8 cellular contexts compared by ENCODE assay signal in the genomic region with DNA sequence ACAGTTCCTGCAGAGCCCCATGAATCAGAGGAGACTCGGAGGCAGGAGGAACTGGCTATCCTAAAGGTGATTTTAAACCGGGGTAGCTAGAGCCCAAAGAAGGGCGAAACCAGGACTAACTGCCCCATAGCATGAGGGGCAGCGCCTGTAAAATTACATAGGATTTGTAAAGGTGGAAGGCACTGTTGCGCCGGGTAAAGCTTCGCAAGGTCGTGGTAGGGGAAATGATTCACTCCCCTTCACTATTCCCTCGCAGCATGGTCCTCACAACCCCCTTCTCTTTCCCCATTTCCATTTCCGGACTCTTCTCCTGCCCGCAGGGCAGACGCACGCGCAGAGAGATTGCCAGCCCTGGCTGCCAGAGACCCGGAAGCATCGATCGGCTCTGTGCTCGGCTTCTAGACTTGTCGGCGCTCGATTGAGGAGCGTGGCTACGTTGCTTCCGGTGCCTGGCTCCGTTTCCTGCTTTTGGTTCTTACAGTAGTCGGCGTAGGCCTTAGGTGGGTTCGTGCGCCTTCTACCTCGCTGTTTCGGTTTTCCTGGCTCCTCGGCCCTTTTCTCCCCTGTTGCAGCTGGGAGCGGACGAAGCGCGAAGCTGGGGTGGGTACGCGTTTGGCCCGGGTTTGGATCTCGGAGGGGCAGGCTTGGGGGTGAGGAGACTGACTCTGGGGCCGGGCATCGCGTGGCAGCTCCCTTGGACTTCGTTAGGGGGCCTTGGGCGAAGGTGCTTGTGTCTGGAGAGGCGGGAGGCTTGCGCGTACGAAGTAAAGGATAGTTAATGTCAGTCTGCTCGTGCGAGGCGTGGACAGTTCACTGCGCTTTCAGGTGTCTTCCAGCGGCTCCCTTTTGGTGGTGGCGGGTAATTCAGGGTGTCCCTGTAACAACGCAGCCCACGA. TPM values are rescaled to one million over a fixed set of nuclear protein-coding genes. Genes with fewer than 3 reads are reported as not detected.
DNase-seq lines count a peak whose midpoint lies in the region; ATAC-seq, FAIRE-seq and TF ChIP-seq lines count a peak whose summit lies in the region.

SNRPB2 (plus strand) TSS at position 462 of the 896 bp plus-strand sequence. CDS start 1,677 bp downstream, outside the sequence.

- no peak for TF ChIP-seq CTCF in D721Med (IDR thresholded peaks at IDR 0.05; ENCODE audit: insufficient read depth, missing control alignments)
- no peak for TF ChIP-seq CTCF in OCI-LY7 (conservative IDR thresholded peaks at IDR 0.05; ENCODE audit: low read length)
- no peak for TF ChIP-seq CTCF in epithelial cell of esophagus (IDR thresholded peaks at IDR 0.05; ENCODE audit: insufficient read depth, low read depth, low read length, missing control alignments)

- H3K27ac ChIP-seq in OCI-LY7 (ENCODE audit: low read depth, low read length, poor library complexity, severe bottlenecking), result peak within 1 kb of the TSS; percentile 46

- CTCF ChIA-PET in OCI-LY7 (lab: Charles Lee; ENCODE audit: unreplicated experiment), result no interaction called here

- H3K4me1 ChIP-seq in OCI-LY7 (ENCODE audit: insufficient read depth, low read length, poor library complexity, severe bottlenecking), result peaks cover 16% of the 10 kb centered on the region
- peaks cover 26% of the 10 kb centered on the region for H3K4me1 ChIP-seq in mononuclear cell (ENCODE audit: insufficient read depth, low read length)

- ATAC-seq in GM21526 (IDR thresholded peaks at IDR 0.05; ENCODE audit: low FRiP score, unreplicated experiment), result peak; percentile 98

- peak within 1 kb of the TSS; percentile 99 for H2AFZ ChIP-seq in OCI-LY7 (ENCODE audit: low read length)

- POLR2A ChIA-PET in OCI-LY7 (lab: Charles Lee), result interaction anchor here (1.1 to 4.2 kb wide), 2 partner anchors 9 to 18 kb away, joined by 3 to 82 read pairs; no protein-coding TSS in a partner anchor

- intact Hi-C loops in OCI-LY7 (cut with micrococcal nuclease; ENCODE audit: unreplicated experiment), result loop anchor here (2.0 kb wide), 1 partner anchor 17 kb away; no protein-coding TSS in a partner anchor

- peak; percentile 28 for DNase-seq in D721Med (ENCODE audit: insufficient read length, low spot score)
- peak; percentile 72 for DNase-seq in HuH-7.5 (ENCODE audit: low spot score)
- peak; percentile 97 for DNase-seq in OCI-LY7 (ENCODE audit: low spot score)
- DNase-seq in activated T-cell treated with anti-CD3 and anti-CD28 coated beads for 24 hours (ENCODE audit: low read depth), result peak; percentile 89
- DNase-seq in epithelial cell of esophagus (ENCODE audit: low read depth), result peak; percentile 96
- peak; percentile 60 to 82 for DNase-seq in stimulated activated CD8-positive, alpha-beta memory T cell treated with anti-CD3 and anti-CD28 coated beads, Interleukin-4, amount 100 ng/mL, for 1 hour (ENCODE audit: low read depth in 2 of 2, low spot score in 1 of 2)

- TSS peak; percentile 71 for BruUV-seq in OCI-LY7 (replicated peaks; lab: Mats Ljungman, UMichigan)

- H3K9me3 ChIP-seq in OCI-LY7 (ENCODE audit: low read length) (peaks cover 10% of the 10 kb centered on the region; the same call in 1 of the 2 replicates), mononuclear cell (ENCODE audit: low read depth, low read length) (no peaks in the 10 kb centered on the region)

- H3K9me2 ChIP-seq in OCI-LY7 (ENCODE audit: insufficient read depth, low read length), result no peaks in the 10 kb centered on the region

- no peak for FAIRE-seq in D721Med (lab: Jason Lieb, UNC)

- H3K4me3 ChIP-seq in OCI-LY7 (ENCODE audit: low read depth, low read length, poor library complexity, severe bottlenecking) (peak within 1 kb of the TSS; percentile 95), epithelial cell of esophagus (ENCODE audit: low read length) (peak within 1 kb of the TSS; percentile 99), mononuclear cell (ENCODE audit: low read length) (peak within 1 kb of the TSS; percentile 92)

- peaks cover 41% of the 10 kb centered on the region for H3K36me3 ChIP-seq in OCI-LY7 (ENCODE audit: insufficient read depth, low read length)

- H3K4me2 ChIP-seq in OCI-LY7 (ENCODE audit: low read length), result peak within 1 kb of the TSS; percentile 89

- peaks cover 11% of the 10 kb centered on the region; the same call in 1 of the 2 replicates for H4K20me1 ChIP-seq in OCI-LY7 (ENCODE audit: insufficient read depth, low read length)

- H3K27me3 ChIP-seq in mononuclear cell (ENCODE audit: insufficient read depth, low read length), result peaks cover 34% of the 10 kb centered on the region

- H3K79me2 ChIP-seq in OCI-LY7 (ENCODE audit: insufficient read depth, low read depth, low read length), result peaks cover 39% of the 10 kb centered on the region

RNA-seq across cellular contexts. Expression of gene SNRPB2, which starts in this region (rescaled TPM):
- 50.0 and 50.9 TPM in 2 replicates for total RNA-seq in OCI-LY7 (2014; rRNA removed; shearing (Covaris generic))
- total RNA-seq in OCI-LY7 (2022) (87.8 and 97.2 TPM in 2 replicates), mononuclear cell (57.5 TPM)

Comparison
In these comparisons a context has a peak if more than half of its experiments do, and no peak if none do; other contexts are left out.
1. Peak in every context shown above with its lines: DNase-seq, ATAC-seq, H3K4me3 ChIP-seq and H3K27ac ChIP-seq.
2. DNase-seq: peak in every context shown above with its lines; median percentile 97 in OCI-LY7; 96 in epithelial cell of esophagus; 89 in activated T-cell treated with anti-CD3 and anti-CD28 coated beads for 24 hours; 72 in HuH-7.5; 71 in stimulated activated CD8-positive, alpha-beta memory T cell treated with anti-CD3 and anti-CD28 coated beads, Interleukin-4, amount 100 ng/mL, for 1 hour; 28 in D721Med.